9 cellular contexts compared by ENCODE assay signal in the genomic region with DNA sequence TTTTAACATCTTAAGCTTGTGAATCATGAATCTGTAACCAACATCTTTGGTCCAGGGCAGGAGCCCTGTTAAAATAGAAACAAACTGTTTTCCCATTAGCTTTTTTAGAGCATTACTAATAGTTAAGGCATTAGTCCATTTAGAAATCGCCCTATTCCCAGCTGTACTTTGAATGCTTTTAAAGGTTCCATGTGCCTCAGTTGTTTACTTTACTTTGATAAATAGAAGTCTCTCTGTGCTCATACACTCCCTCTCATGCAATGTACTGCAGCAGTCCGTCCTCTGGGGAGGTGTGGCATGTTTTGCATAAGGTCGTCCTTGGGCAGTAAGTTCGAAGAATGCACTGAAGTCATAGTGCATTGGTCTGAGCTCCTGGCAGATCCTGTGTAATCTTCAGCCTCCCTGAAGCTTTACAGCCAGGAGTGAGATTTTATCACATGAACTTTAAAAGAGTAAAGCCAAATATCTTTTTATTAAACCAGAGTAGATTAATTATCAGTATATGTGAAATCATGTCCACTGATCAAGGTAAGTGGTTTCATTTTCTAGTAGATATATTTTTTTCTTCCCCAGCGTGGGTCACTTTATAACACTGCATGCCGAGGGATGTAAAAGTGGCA.
DNase-seq lines count a peak whose midpoint lies in the region; ATAC-seq and TF ChIP-seq lines count a peak whose summit lies in the region.
"Had no signal": no experiment of that assay in that cellular context is flagged by ENCODE, and none has a peak within 500 bp of the region (broad histone marks: within the 10 kb centered on the region; RNA-seq: fewer than 3 reads in every experiment).

No MANE protein-coding gene starts in this region.

- H3K4me3 Mint-ChIP-seq in Calu3 (ENCODE audit: low read depth, unreplicated experiment): peak overlapping the region; percentile 71
- H3K4me3 Mint-ChIP-seq in MCF 10A (ENCODE audit: unreplicated experiment): peak overlapping the region; percentile 65
- H3K4me3 Mint-ChIP-seq: T-helper 1 cell treated with Interleukin-12 subunit alpha and Interleukin-12 subunit beta and Interleukin-4 antibody, amounts not matched to agents 30 μg/mL and 1 μg/mL, for 36 hours had no signal

- POLR2A ChIA-PET in MCF 10A (lab: Yijun Ruan, JAX): interaction anchor here (0.9 to 3.4 kb wide), 18 partner anchors 10 to 427 kb away, joined by 3 to 19 read pairs (median 4); partner anchors contain the start of genes FGD4 and YARS2

- H3K27ac ChIP-seq in MM.1S (ENCODE audit: low read length) (peak overlapping the region; percentile 76), temporal lobe (ENCODE audit: low read depth, low read length) (peak overlapping the region; percentile 27)

- 0 out of 2 replicates have a peak, but pooled peaks cover 2% of the 10 kb centered on the region for H3K36me3 ChIP-seq in MM.1S (replicated peaks; ENCODE audit: insufficient read depth, low read length)

- peak overlapping the region; percentile 83 for H3K9ac ChIP-seq in MM.1S (ENCODE audit: low read length)

- H3K36me3 Mint-ChIP-seq in Calu3 (ENCODE audit: insufficient read depth, unreplicated experiment): peaks cover 19% of the 10 kb centered on the region
- H3K36me3 Mint-ChIP-seq in MCF 10A (ENCODE audit: insufficient read depth, unreplicated experiment): no peaks in the 10 kb centered on the region

- BruUV-seq in Calu3 (replicated peaks; lab: Mats Ljungman, UMichigan) (no TSS peak), MCF 10A (replicated peaks; lab: Mats Ljungman, UMichigan) (no TSS peak)

- DNase-seq in Calu3: peak; percentile 62
- DNase-seq in MM.1S: peak; percentile 89
- peak; percentile 76 for DNase-seq in MCF 10A (ENCODE audit: unreplicated experiment)
- peak; percentile 88 for DNase-seq in left lobe of liver (ENCODE audit: low spot score)
- DNase-seq in activated gamma-delta T cell treated with Interleukin-2 at 50 U/mL for 16 hours: no peak

- intact Hi-C loops in Calu3 (cut with micrococcal nuclease; ENCODE audit: unreplicated experiment) (loop anchor here (2.0 to 5.0 kb wide), 4 partner anchors 35 to 132 kb away; no protein-coding TSS in a partner anchor), MCF 10A (cut with micrococcal nuclease) (no loop called here)

- peak overlapping the region; percentile 62 for H3K4me3 ChIP-seq in MM.1S (ENCODE audit: low read length)

- no peaks in the 10 kb centered on the region for H3K27me3 Mint-ChIP-seq in Calu3 (ENCODE audit: unreplicated experiment)
- no peaks in the 10 kb centered on the region for H3K27me3 Mint-ChIP-seq in MCF 10A (ENCODE audit: insufficient read depth, unreplicated experiment)

- H3K79me2 ChIP-seq in MM.1S (ENCODE audit: low read length): peaks cover 55% of the 10 kb centered on the region

- H3K4me1 Mint-ChIP-seq in Calu3 (ENCODE audit: low read depth, unreplicated experiment): peaks cover 44% of the 10 kb centered on the region
- peaks cover 43% of the 10 kb centered on the region for H3K4me1 Mint-ChIP-seq in MCF 10A (ENCODE audit: insufficient read depth, unreplicated experiment)

- no peak overlapping the region for H2AFZ ChIP-seq in MM.1S (ENCODE audit: low read length)

- peaks cover 16% of the 10 kb centered on the region; the same call in 1 of the 2 replicates for H3F3A ChIP-seq in MM.1S (ENCODE audit: insufficient read depth, low read length)

- CTCF ChIA-PET in Calu3 (lab: Charles Lee) (interaction anchor here (0.9 to 2.9 kb wide), 5 partner anchors 8 to 135 kb away, joined by 3 to 12 read pairs (median 3); partner anchors contain the start of gene FGD4), MCF 10A (lab: Yijun Ruan, JAX) (interaction anchor here (0.7 to 1.5 kb wide), 6 partner anchors 10 to 134 kb away, joined by 3 to 8 read pairs (median 3); partner anchors contain the start of gene FGD4)

- H3K9me3 Mint-ChIP-seq in Calu3 (ENCODE audit: low read depth, unreplicated experiment) (no peaks in the 10 kb centered on the region), MCF 10A (ENCODE audit: unreplicated experiment) (no peaks in the 10 kb centered on the region)
- H3K9me3 Mint-ChIP-seq: T-helper 1 cell treated with Interleukin-12 subunit alpha and Interleukin-12 subunit beta and Interleukin-4 antibody, amounts not matched to agents 30 μg/mL and 1 μg/mL, for 36 hours had no signal

- ATAC-seq in GM21515 (IDR thresholded peaks at IDR 0.05; ENCODE audit: unreplicated experiment) (peak; percentile 56), left lobe of liver (peak; percentile 87), GM19328 (IDR thresholded peaks at IDR 0.05; ENCODE audit: unreplicated experiment) (no peak)

- H3K4me1 ChIP-seq in MM.1S (ENCODE audit: low read length): peaks cover 23% of the 10 kb centered on the region

- H3K4me2 ChIP-seq in MM.1S (ENCODE audit: low read depth, low read length): peak overlapping the region; percentile 86

- H3K27ac Mint-ChIP-seq in Calu3 (ENCODE audit: unreplicated experiment): peak overlapping the region; percentile 74
- peak overlapping the region; percentile 63 for H3K27ac Mint-ChIP-seq in MCF 10A (ENCODE audit: low read depth, unreplicated experiment)
- H3K27ac Mint-ChIP-seq: T-helper 1 cell treated with Interleukin-12 subunit alpha and Interleukin-12 subunit beta and Interleukin-4 antibody, amounts not matched to agents 30 μg/mL and 1 μg/mL, for 36 hours had no signal

- H4K20me1 ChIP-seq in MM.1S (ENCODE audit: insufficient read depth, low read length): no peaks in the 10 kb centered on the region

- H3K9me3 ChIP-seq in MM.1S (replicated peaks; ENCODE audit: insufficient read depth, low read length): no peaks in the 10 kb centered on the region

- no peaks in the 10 kb centered on the region for H3K27me3 ChIP-seq in MM.1S (replicated peaks; ENCODE audit: insufficient read depth, low read length)

- TF ChIP-seq CTCF in Calu3 (IDR thresholded peaks at IDR 0.05; ENCODE audit: unreplicated experiment) (no peak), MM.1S (IDR thresholded peaks at IDR 0.05; ENCODE audit: low read length) (no peak), MCF 10A (IDR thresholded peaks at IDR 0.05; ENCODE audit: unreplicated experiment) (no peak)

- no peaks in the 10 kb centered on the region for H3K9me2 ChIP-seq in MM.1S (replicated peaks; ENCODE audit: insufficient read depth, low read length)
